2 cellular contexts compared by ENCODE assay signal in genomic region chr11:12418019-12418611, GRCh38.
TF ChIP-seq lines count a peak whose summit lies in the region.

No MANE protein-coding gene starts in this region.

TF ChIP-seq in A549, 52 proteins besides CTCF, POLR2A, EP300 and RAD21:
- peak; percentile 33; the same call in 1 of the 2 replicates for TF ChIP-seq NFE2L2 (conservative IDR thresholded peaks at IDR 0.05; ENCODE audit: low read length)
- no peak for TF ChIP-seq TP53 (CRISPR knock-in tag; IDR thresholded peaks at IDR 0.05)
- no peak for TF ChIP-seq TFCP2L1 (CRISPR knock-in tag; IDR thresholded peaks at IDR 0.05)

TF ChIP-seq in IMR-90, 13 proteins besides CTCF, POLR2A, EP300 and RAD21:
- TF ChIP-seq USF2 (IDR thresholded peaks at IDR 0.05; ENCODE audit: low read depth, low read length) = no peak
- TF ChIP-seq SMC3 (IDR thresholded peaks at IDR 0.05; ENCODE audit: low read depth, low read length) = no peak
- TF ChIP-seq CHD1 (IDR thresholded peaks at IDR 0.05; ENCODE audit: low read depth, low read length) = no peak
- TF ChIP-seq RCOR1 (IDR thresholded peaks at IDR 0.05; ENCODE audit: insufficient replicate concordance, low read length) = no peak
- TF ChIP-seq CEBPB (IDR thresholded peaks at IDR 0.05; ENCODE audit: low read depth, low read length) = no peak
- no peak for TF ChIP-seq FOS (IDR thresholded peaks at IDR 0.05; ENCODE audit: low read depth, low read length)
- TF ChIP-seq RFX5 (IDR thresholded peaks at IDR 0.05; ENCODE audit: low read depth, low read length) = no peak
- TF ChIP-seq BHLHE40 (IDR thresholded peaks at IDR 0.05; ENCODE audit: low read depth, low read length) = peak; percentile 28; the same call in 1 of the 2 replicates
- TF ChIP-seq, protein P1, sequence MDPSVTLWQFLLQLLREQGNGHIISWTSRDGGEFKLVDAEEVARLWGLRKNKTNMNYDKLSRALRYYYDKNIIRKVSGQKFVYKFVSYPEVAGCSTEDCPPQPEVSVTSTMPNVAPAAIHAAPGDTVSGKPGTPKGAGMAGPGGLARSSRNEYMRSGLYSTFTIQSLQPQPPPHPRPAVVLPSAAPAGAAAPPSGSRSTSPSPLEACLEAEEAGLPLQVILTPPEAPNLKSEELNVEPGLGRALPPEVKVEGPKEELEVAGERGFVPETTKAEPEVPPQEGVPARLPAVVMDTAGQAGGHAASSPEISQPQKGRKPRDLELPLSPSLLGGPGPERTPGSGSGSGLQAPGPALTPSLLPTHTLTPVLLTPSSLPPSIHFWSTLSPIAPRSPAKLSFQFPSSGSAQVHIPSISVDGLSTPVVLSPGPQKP (IDR thresholded peaks at IDR 0.05; ENCODE audit: borderline replicate concordance, low read depth, low read length) = no peak
- no peak for TF ChIP-seq MAZ (IDR thresholded peaks at IDR 0.05; ENCODE audit: borderline replicate concordance, low read depth, low read length)
- no peak for TF ChIP-seq MXI1 (IDR thresholded peaks at IDR 0.05; ENCODE audit: borderline replicate concordance, low read depth, low read length)
- TF ChIP-seq NFE2L2 (IDR thresholded peaks at IDR 0.05; ENCODE audit: low read depth, low read length) = peak; percentile 37; the same call in 1 of the 2 replicates
- TF ChIP-seq MAFK (IDR thresholded peaks at IDR 0.05; ENCODE audit: low read depth, low read length) = no peak
